In the genomic region with DNA sequence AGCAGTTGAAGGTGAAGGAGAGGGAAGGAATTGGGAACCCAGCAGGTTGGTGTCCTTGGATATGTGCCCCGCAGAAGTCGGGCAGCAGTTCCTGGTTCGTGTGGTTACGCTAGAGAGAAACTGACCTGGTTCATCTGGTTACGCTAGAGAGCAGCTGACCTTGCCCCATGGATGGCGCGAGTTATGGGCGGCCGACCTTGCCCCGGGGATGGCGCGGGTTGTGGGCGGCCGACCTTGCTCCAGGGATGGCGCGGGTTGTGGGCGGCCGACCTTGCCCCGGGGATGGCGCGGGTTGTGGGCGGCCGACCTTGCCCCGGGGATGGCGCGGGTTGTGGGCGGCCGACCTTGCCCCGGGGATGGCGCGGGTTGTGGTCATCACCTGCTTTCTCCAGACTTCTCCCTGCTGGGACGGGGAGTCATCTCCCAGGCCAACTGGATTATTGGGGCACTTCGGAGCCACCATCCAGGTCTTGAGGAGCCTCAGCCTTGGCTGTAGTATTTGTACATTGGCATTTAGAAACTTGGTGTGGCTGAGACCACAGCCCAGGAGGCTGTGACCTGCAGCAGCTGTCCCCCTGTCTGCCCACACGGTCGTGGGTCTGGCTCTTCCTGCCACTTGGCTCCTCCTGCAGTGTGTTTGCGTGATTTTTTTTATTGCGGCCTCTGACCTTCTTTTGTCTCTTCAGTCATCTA, we compare ENCODE assay signal across 1 cellular context.
TF ChIP-seq lines count a peak whose summit lies in the region.

No MANE protein-coding gene starts in this region.

TF ChIP-seq in H1, 55 proteins besides CTCF, POLR2A, EP300 and RAD21:
- TF ChIP-seq SP1 (IDR thresholded peaks at IDR 0.05; ENCODE audit: low read depth, low read length) (no peak), TEAD4 (IDR thresholded peaks at IDR 0.05; ENCODE audit: low read depth, low read length) (no peak), RXRA (IDR thresholded peaks at IDR 0.05; ENCODE audit: insufficient read depth, low read depth, low read length) (no peak), JUND (IDR thresholded peaks at IDR 0.05; ENCODE audit: low read length) (no peak), NANOG (IDR thresholded peaks at IDR 0.05; ENCODE audit: insufficient read depth, low read depth, low read length, poor library complexity, severe bottlenecking) (no peak), SP4 (IDR thresholded peaks at IDR 0.05; ENCODE audit: low read length) (no peak), CHD2 (IDR thresholded peaks at IDR 0.05; ENCODE audit: low read length) (no peak)
- TF ChIP-seq, protein P1, sequence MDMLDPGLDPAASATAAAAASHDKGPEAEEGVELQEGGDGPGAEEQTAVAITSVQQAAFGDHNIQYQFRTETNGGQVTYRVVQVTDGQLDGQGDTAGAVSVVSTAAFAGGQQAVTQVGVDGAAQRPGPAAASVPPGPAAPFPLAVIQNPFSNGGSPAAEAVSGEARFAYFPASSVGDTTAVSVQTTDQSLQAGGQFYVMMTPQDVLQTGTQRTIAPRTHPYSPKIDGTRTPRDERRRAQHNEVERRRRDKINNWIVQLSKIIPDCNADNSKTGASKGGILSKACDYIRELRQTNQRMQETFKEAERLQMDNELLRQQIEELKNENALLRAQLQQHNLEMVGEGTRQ (IDR thresholded peaks at IDR 0.05; ENCODE audit: low read length) = no peak
